Comparison of ENCODE assay signal across 8 cellular contexts in genomic region chr5:56148453-56148971, GRCh38.
DNase-seq lines count a peak whose midpoint lies in the region; ATAC-seq and TF ChIP-seq lines count a peak whose summit lies in the region.

No MANE protein-coding gene starts in this region.

- intact Hi-C loops in left lung (cut with DNase I) = no loop called here

- DNase-seq in NCI-H524 treated with DMSO at 0.1 percent for 48 hours (lab: John Stamatoyannopoulos, UW) (peak; percentile 55), left lung (no peak), NCI-H526 treated with DMSO at 0.1 percent for 48 hours (lab: John Stamatoyannopoulos, UW) (no peak), SIG-M5 (lab: John Stamatoyannopoulos, UW) (no peak), activated gamma-delta T cell (lab: John Stamatoyannopoulos, UW) (no peak), NCI-H2081 (lab: John Stamatoyannopoulos, UW) (no peak)

- no peaks in the 10 kb centered on the region for H3K27me3 ChIP-seq in left lung

- ATAC-seq in GM19035 (IDR thresholded peaks at IDR 0.05; ENCODE audit: unreplicated experiment) (peak; percentile 87), HG02973 (IDR thresholded peaks at IDR 0.05; ENCODE audit: unreplicated experiment) (peak; percentile 88), left lung (peak; percentile 81)

- no peak overlapping the region for H3K4me3 ChIP-seq in left lung

- no peaks in the 10 kb centered on the region for H3K9me3 ChIP-seq in left lung

- H3K4me1 ChIP-seq in left lung = peaks cover 0 to 28% of the 10 kb centered on the region in 2 donors

- H3K27ac ChIP-seq in left lung = peak overlapping the region in 1 of 2 donors; percentile 20

- no peak for TF ChIP-seq CTCF in left lung (IDR thresholded peaks at IDR 0.05)

- H3K36me3 ChIP-seq in left lung = no peaks in the 10 kb centered on the region
